7 cellular contexts compared by ENCODE assay signal in the genomic region with DNA sequence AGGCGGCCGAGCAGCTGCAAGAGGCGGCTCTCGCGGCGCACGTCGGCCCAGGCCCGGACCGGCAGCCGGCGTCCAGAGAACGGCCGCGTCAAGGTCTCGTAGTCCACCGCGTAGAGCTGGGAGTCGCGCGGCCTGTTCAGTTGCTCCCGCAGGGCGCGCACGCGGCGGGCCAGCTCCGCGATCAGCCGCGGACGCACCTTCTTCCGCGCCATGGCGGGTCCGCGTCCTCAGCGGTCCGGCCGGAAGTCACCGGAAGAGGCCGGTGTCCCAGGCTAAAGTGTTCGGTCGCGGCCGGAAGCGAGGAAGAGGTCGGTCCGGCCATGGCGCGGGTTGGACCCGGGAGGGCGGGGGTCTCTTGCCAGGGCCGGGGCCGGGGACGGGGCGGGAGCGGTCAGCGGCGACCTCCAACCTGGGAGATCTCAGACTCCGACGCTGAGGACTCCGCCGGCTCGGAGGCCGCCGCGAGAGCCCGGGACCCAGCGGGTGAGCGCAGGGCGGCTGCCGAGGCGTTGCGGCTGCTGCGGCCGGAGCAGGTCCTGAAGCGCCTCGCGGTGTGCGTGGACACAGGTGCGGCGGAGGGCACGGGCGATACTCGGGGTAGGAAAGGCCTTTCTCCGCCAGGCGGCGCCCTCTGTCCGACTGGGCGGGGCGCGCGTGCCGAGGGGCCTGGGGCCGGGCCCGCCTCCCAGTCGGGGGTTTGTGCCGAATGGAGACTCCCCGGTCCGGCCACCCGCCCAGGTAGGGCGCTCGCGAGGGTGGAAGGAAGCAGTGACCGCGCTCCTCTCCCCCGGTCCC. TPM values are rescaled to one million over a fixed set of nuclear protein-coding genes. Genes with fewer than 3 reads are reported as not detected.
A peak's percentile ranks its signal among the peaks of the same experiment; 100 is the strongest.
DNase-seq lines count a peak whose midpoint lies in the region; ATAC-seq and TF ChIP-seq lines count a peak whose summit lies in the region.

A gene (minus strand): TSS at position 227 of the 795 bp plus-strand sequence. CDS start 15 bp downstream, at position 212.

- DNase-seq in NCI-H446 (lab: John Stamatoyannopoulos, UW) = peak; percentile 33 to 84
- DNase-seq in activated CD4-positive, alpha-beta T cell treated with anti-CD3 and anti-CD28 coated beads for 36 hours = peak; percentile 90
- peak; percentile 78 to 88 for DNase-seq in left colon
- peak; percentile 65 to 77 for DNase-seq in stimulated activated CD4-positive, alpha-beta T cell treated with anti-CD3 and anti-CD28 coated beads, Interleukin-1b, Interleukin-23, amount 100 ng/mL, for 4 hours (ENCODE audit: low read depth in 2 of 2)

- no peaks in the 10 kb centered on the region for H3K9me3 Mint-ChIP-seq in activated CD4-positive, alpha-beta T cell treated with anti-CD3 and anti-CD28 coated beads for 36 hours (ENCODE audit: low read depth)

- H3K27ac ChIP-seq in cingulate gyrus (ENCODE audit: low read depth, low read length) = peak within 1 kb of the TSS; percentile 87

- CTCF ChIA-PET in activated CD4-positive, alpha-beta T cell treated with anti-CD3 and anti-CD28 coated beads for 36 hours (lab: Charles Lee) = interaction anchor here (0.7 to 2.0 kb wide), 4 partner anchors 10 to 1239 kb away, joined by 3 to 16 read pairs (median 4); a partner anchor contains a TSS

- ATAC-seq in GM18505 (IDR thresholded peaks at IDR 0.05; ENCODE audit: unreplicated experiment) = peak; percentile 40
- peak; percentile 45 for ATAC-seq in HG03103 (IDR thresholded peaks at IDR 0.05; ENCODE audit: low read depth, unreplicated experiment)
- ATAC-seq in activated CD4-positive, alpha-beta T cell treated with anti-CD3 and anti-CD28 coated beads for 36 hours = peak; percentile 53
- ATAC-seq in left colon = peak; percentile 66

- H3K4me1 Mint-ChIP-seq in activated CD4-positive, alpha-beta T cell treated with anti-CD3 and anti-CD28 coated beads for 36 hours = peaks cover 9% of the 10 kb centered on the region

- intact Hi-C loops in activated CD4-positive, alpha-beta T cell treated with anti-CD3 and anti-CD28 coated beads for 36 hours (cut with DNase I, micrococcal nuclease) = loop anchor here (1.0 to 5.0 kb wide), 18 partner anchors 9 to 1091 kb away; a partner anchor contains a TSS
- intact Hi-C loops in left colon (cut with DNase I, micrococcal nuclease) = no loop called here

- POLR2A ChIA-PET in activated CD4-positive, alpha-beta T cell treated with anti-CD3 and anti-CD28 coated beads for 36 hours (lab: Charles Lee) = interaction anchor here (1.4 to 5.2 kb wide), 2 partner anchors 10 to 192 kb away, joined by 3 to 39 read pairs; a partner anchor contains a TSS

- peaks cover 19% of the 10 kb centered on the region for H3K36me3 Mint-ChIP-seq in activated CD4-positive, alpha-beta T cell treated with anti-CD3 and anti-CD28 coated beads for 36 hours (ENCODE audit: low read depth)

- H3K27ac Mint-ChIP-seq in activated CD4-positive, alpha-beta T cell treated with anti-CD3 and anti-CD28 coated beads for 36 hours = peak within 1 kb of the TSS; percentile 99

- peak; percentile 88 for TF ChIP-seq POLR2A in GM18505 (IDR thresholded peaks at IDR 0.05; ENCODE audit: borderline replicate concordance, extremely low read depth, insufficient read depth, insufficient read length)

- H3K27me3 Mint-ChIP-seq in activated CD4-positive, alpha-beta T cell treated with anti-CD3 and anti-CD28 coated beads for 36 hours = no peaks in the 10 kb centered on the region

- peak within 1 kb of the TSS; percentile 94 for H3K4me3 Mint-ChIP-seq in activated CD4-positive, alpha-beta T cell treated with anti-CD3 and anti-CD28 coated beads for 36 hours

RNA-seq across cellular contexts. Expression of the gene that starts here (rescaled TPM):
- 100 to 1,000 TPM; 146 to 175 TPM for total RNA-seq in activated CD4-positive, alpha-beta T cell treated with anti-CD3 and anti-CD28 coated beads for 36 hours
- 100 to 1,000 TPM; 103 to 133 TPM for total RNA-seq in left colon

Comparison
In these comparisons a context has a peak if more than half of its experiments do, and no peak if none do; other contexts are left out.
1. Peak in every context shown above with its lines: DNase-seq, ATAC-seq and H3K27ac ChIP-seq.
2. intact Hi-C loops: an anchor here in activated CD4-positive, alpha-beta T cell treated with anti-CD3 and anti-CD28 coated beads for 36 hours (1.0 to 5.0 kb wide); none called in left colon.